ENCODE assay signal across 1 cellular context in the genomic region with DNA sequence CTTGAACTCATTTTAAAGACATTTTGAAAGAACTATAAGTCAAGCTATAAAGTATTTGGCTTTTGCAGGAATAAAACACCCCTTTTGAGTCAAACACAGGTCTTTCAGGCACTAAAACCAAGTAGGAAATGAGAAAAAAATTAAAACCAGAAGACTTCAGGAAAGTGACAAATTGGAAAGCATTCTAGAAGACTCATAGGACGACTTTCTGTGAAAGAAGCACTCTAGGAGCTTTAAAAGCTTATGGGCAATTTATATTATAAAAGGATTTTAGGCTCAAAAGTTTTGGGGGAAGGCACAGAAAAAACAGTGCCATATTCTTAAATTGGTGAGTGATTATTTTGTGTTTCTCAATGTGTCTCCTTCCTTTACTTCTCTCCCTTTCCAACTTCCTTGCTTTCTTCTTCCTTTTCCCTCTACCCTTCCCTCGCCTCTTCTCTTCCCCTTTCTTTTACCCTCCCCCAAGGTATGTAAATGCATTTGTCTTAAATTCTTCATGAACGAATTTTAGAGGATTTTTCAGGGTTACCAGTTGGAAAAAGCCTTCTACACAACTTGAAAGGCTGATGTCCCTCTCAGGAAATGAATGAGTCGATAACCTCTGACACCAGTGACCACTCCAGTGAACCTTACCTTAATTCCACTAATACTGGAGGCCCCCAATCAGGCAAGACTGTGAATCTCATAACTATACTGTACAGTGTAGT.
TF ChIP-seq lines count a peak whose summit lies in the region.

No MANE protein-coding gene starts in this region.

TF ChIP-seq in HepG2, 621 proteins besides CTCF, POLR2A, EP300 and RAD21 (continued from another document and continues in another):
- TF ChIP-seq TBX2 (CRISPR knock-in tag; IDR thresholded peaks at IDR 0.05; ENCODE audit: borderline replicate concordance) (no peak), KLF11 (CRISPR knock-in tag; IDR thresholded peaks at IDR 0.05) (no peak), ZKSCAN5 (CRISPR knock-in tag; IDR thresholded peaks at IDR 0.05) (no peak), KLF16 (CRISPR knock-in tag; IDR thresholded peaks at IDR 0.05) (no peak), ZNF784 (CRISPR knock-in tag; IDR thresholded peaks at IDR 0.05; ENCODE audit: borderline replicate concordance) (no peak), ZBTB43 (CRISPR knock-in tag; conservative IDR thresholded peaks at IDR 0.05) (no peak), SP140L (CRISPR knock-in tag; IDR thresholded peaks at IDR 0.05; ENCODE audit: borderline replicate concordance) (no peak), RFX3 (CRISPR knock-in tag; IDR thresholded peaks at IDR 0.05) (no peak), GZF1 (CRISPR knock-in tag; IDR thresholded peaks at IDR 0.05) (peak; percentile 100), ZNF790 (CRISPR knock-in tag; IDR thresholded peaks at IDR 0.05; ENCODE audit: borderline replicate concordance) (no peak), ZBTB34 (CRISPR knock-in tag; IDR thresholded peaks at IDR 0.05) (no peak), ZSCAN30 (CRISPR knock-in tag; IDR thresholded peaks at IDR 0.05) (no peak), ZMYM4 (CRISPR knock-in tag; IDR thresholded peaks at IDR 0.05) (peak; percentile 68), ZNF556 (CRISPR knock-in tag; IDR thresholded peaks at IDR 0.05; ENCODE audit: borderline replicate concordance) (no peak), ZNF510 (CRISPR knock-in tag; IDR thresholded peaks at IDR 0.05; ENCODE audit: low read depth) (no peak), ZSCAN25 (CRISPR knock-in tag; IDR thresholded peaks at IDR 0.05) (no peak), ZNF776 (CRISPR knock-in tag; IDR thresholded peaks at IDR 0.05) (no peak), GLI4 (CRISPR knock-in tag; IDR thresholded peaks at IDR 0.05; ENCODE audit: borderline replicate concordance) (no peak), CHD4 (IDR thresholded peaks at IDR 0.05; ENCODE audit: borderline replicate concordance, low read length) (no peak), ZBTB7B (CRISPR knock-in tag; IDR thresholded peaks at IDR 0.05) (peak; percentile 50; the same call in 1 of the 2 replicates), KAT7 (CRISPR knock-in tag; IDR thresholded peaks at IDR 0.05; ENCODE audit: borderline replicate concordance) (no peak), ATF2 (CRISPR knock-in tag; IDR thresholded peaks at IDR 0.05) (no peak), KLF12 (CRISPR knock-in tag; IDR thresholded peaks at IDR 0.05; ENCODE audit: borderline replicate concordance) (no peak), SIX4 (CRISPR knock-in tag; IDR thresholded peaks at IDR 0.05) (no peak), NFIB (CRISPR knock-in tag; IDR thresholded peaks at IDR 0.05; ENCODE audit: borderline replicate concordance) (no peak), MAFK (conservative IDR thresholded peaks at IDR 0.05 in 1 of 2, IDR thresholded peaks at IDR 0.05 in 1 of 2; ENCODE audit: low read length in 2 of 2) (no peak), CREB1 (IDR thresholded peaks at IDR 0.05) (no peak), CREB1 (CRISPR knock-in tag; IDR thresholded peaks at IDR 0.05) (no peak), NCOA2 (CRISPR knock-in tag; IDR thresholded peaks at IDR 0.05) (peak; percentile 44; the same call in 1 of the 2 replicates), STAT5B (CRISPR knock-in tag; IDR thresholded peaks at IDR 0.05) (no peak), ZFP90 (CRISPR knock-in tag; IDR thresholded peaks at IDR 0.05; ENCODE audit: borderline replicate concordance) (no peak), KAT2B (IDR thresholded peaks at IDR 0.05; ENCODE audit: borderline replicate concordance, low read depth, low read length) (no peak), SIN3A (IDR thresholded peaks at IDR 0.05; ENCODE audit: borderline replicate concordance, low read depth, low read length) (no peak), HOXA3 (CRISPR knock-in tag; IDR thresholded peaks at IDR 0.05) (no peak), FOXA3 (CRISPR knock-in tag; IDR thresholded peaks at IDR 0.05) (no peak), GTF2F1 (IDR thresholded peaks at IDR 0.05; ENCODE audit: low read length) (no peak)
- TF ChIP-seq, protein P1, sequence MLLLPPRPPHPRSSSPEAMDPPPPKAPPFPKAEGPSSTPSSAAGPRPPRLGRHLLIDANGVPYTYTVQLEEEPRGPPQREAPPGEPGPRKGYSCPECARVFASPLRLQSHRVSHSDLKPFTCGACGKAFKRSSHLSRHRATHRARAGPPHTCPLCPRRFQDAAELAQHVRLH (CRISPR knock-in tag; IDR thresholded peaks at IDR 0.05; ENCODE audit: borderline replicate concordance, low read depth): no peak
- TF ChIP-seq, protein P2, sequence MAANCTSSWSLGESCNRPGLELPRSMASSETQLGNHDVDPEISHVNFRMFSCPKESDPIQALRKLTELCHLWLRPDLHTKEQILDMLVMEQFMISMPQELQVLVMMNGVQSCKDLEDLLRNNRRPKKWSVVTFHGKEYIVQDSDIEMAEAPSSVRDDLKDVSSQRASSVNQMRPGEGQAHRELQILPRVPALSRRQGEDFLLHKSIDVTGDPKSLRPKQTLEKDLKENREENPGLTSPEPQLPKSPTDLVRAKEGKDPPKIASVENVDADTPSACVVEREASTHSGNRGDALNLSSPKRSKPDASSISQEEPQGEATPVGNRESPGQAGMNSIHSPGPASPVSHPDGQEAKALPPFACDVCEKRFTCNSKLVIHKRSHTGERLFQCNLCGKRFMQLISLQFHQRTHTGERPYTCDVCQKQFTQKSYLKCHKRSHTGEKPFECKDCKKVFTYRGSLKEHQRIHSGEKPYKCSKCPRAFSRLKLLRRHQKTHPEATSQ (CRISPR knock-in tag; IDR thresholded peaks at IDR 0.05; ENCODE audit: borderline replicate concordance): peak; percentile 22; the same call in 1 of the 2 replicates
- TF ChIP-seq, protein P3, sequence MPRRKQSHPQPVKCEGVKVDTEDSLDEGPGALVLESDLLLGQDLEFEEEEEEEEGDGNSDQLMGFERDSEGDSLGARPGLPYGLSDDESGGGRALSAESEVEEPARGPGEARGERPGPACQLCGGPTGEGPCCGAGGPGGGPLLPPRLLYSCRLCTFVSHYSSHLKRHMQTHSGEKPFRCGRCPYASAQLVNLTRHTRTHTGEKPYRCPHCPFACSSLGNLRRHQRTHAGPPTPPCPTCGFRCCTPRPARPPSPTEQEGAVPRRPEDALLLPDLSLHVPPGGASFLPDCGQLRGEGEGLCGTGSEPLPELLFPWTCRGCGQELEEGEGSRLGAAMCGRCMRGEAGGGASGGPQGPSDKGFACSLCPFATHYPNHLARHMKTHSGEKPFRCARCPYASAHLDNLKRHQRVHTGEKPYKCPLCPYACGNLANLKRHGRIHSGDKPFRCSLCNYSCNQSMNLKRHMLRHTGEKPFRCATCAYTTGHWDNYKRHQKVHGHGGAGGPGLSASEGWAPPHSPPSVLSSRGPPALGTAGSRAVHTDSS (CRISPR knock-in tag; conservative IDR thresholded peaks at IDR 0.05): no peak
- TF ChIP-seq, protein P4, sequence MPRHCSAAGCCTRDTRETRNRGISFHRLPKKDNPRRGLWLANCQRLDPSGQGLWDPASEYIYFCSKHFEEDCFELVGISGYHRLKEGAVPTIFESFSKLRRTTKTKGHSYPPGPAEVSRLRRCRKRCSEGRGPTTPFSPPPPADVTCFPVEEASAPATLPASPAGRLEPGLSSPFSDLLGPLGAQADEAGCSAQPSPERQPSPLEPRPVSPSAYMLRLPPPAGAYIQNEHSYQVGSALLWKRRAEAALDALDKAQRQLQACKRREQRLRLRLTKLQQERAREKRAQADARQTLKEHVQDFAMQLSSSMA (CRISPR knock-in tag; IDR thresholded peaks at IDR 0.05): no peak
- TF ChIP-seq, protein P5, sequence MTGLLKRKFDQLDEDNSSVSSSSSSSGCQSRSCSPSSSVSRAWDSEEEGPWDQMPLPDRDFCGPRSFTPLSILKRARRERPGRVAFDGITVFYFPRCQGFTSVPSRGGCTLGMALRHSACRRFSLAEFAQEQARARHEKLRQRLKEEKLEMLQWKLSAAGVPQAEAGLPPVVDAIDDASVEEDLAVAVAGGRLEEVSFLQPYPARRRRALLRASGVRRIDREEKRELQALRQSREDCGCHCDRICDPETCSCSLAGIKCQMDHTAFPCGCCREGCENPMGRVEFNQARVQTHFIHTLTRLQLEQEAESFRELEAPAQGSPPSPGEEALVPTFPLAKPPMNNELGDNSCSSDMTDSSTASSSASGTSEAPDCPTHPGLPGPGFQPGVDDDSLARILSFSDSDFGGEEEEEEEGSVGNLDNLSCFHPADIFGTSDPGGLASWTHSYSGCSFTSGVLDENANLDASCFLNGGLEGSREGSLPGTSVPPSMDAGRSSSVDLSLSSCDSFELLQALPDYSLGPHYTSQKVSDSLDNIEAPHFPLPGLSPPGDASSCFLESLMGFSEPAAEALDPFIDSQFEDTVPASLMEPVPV (CRISPR knock-in tag; IDR thresholded peaks at IDR 0.05): no peak
- TF ChIP-seq, protein P6, sequence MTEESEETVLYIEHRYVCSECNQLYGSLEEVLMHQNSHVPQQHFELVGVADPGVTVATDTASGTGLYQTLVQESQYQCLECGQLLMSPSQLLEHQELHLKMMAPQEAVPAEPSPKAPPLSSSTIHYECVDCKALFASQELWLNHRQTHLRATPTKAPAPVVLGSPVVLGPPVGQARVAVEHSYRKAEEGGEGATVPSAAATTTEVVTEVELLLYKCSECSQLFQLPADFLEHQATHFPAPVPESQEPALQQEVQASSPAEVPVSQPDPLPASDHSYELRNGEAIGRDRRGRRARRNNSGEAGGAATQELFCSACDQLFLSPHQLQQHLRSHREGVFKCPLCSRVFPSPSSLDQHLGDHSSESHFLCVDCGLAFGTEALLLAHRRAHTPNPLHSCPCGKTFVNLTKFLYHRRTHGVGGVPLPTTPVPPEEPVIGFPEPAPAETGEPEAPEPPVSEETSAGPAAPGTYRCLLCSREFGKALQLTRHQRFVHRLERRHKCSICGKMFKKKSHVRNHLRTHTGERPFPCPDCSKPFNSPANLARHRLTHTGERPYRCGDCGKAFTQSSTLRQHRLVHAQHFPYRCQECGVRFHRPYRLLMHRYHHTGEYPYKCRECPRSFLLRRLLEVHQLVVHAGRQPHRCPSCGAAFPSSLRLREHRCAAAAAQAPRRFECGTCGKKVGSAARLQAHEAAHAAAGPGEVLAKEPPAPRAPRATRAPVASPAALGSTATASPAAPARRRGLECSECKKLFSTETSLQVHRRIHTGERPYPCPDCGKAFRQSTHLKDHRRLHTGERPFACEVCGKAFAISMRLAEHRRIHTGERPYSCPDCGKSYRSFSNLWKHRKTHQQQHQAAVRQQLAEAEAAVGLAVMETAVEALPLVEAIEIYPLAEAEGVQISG (CRISPR knock-in tag; IDR thresholded peaks at IDR 0.05): no peak
- TF ChIP-seq, protein P7, sequence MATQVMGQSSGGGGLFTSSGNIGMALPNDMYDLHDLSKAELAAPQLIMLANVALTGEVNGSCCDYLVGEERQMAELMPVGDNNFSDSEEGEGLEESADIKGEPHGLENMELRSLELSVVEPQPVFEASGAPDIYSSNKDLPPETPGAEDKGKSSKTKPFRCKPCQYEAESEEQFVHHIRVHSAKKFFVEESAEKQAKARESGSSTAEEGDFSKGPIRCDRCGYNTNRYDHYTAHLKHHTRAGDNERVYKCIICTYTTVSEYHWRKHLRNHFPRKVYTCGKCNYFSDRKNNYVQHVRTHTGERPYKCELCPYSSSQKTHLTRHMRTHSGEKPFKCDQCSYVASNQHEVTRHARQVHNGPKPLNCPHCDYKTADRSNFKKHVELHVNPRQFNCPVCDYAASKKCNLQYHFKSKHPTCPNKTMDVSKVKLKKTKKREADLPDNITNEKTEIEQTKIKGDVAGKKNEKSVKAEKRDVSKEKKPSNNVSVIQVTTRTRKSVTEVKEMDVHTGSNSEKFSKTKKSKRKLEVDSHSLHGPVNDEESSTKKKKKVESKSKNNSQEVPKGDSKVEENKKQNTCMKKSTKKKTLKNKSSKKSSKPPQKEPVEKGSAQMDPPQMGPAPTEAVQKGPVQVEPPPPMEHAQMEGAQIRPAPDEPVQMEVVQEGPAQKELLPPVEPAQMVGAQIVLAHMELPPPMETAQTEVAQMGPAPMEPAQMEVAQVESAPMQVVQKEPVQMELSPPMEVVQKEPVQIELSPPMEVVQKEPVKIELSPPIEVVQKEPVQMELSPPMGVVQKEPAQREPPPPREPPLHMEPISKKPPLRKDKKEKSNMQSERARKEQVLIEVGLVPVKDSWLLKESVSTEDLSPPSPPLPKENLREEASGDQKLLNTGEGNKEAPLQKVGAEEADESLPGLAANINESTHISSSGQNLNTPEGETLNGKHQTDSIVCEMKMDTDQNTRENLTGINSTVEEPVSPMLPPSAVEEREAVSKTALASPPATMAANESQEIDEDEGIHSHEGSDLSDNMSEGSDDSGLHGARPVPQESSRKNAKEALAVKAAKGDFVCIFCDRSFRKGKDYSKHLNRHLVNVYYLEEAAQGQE (IDR thresholded peaks at IDR 0.05; ENCODE audit: borderline replicate concordance in 1 of 2, low read depth in 1 of 2, low read length in 2 of 2): peak in 1 of 2 experiments; percentile 48; a peak in 1 of 4 replicates
